19 cellular contexts compared by ENCODE assay signal in the genomic region with DNA sequence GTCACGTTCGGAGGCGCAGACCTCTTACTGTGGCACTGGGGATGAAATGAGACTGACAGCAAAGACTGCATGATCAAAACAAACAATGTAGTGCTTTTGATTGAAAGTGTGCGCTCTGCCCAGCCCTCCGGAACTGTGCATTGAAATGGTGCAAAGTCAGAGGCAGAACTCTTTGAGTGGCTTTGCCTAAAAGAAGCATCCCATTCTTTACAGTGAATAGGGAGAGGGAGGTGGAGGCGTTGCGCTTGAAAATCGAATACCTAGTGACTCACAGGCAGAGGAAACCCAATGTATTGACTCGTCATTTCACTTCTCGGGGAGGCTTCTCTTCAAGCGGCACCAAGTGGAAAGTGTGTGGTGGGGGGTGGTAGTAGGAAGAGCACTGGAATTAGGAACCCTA.
"Had no signal": no experiment of that assay in that cellular context is flagged by ENCODE, and none has a peak within 500 bp of the region (broad histone marks: within the 10 kb centered on the region; RNA-seq: fewer than 3 reads in every experiment).

No MANE protein-coding gene starts in this region.

- H3K36me3 ChIP-seq: colonic mucosa, prostate gland had no signal

- H3K27me3 ChIP-seq: colonic mucosa, esophagus squamous epithelium, sigmoid colon, stomach, thyroid gland had no signal

- DNase-seq: colonic mucosa; effector memory CD4-positive, alpha-beta T cell; erythroblast; esophagus squamous epithelium; foreskin melanocyte; glutamatergic neuron; mucosa of descending colon; naive B cell; right cardiac atrium; sigmoid colon; stimulated activated CD4-positive, alpha-beta T cell treated with anti-CD3 and anti-CD28 coated beads, Interleukin-2, amount 100 ng/mL, for 24 hours; stimulated activated CD4-positive, alpha-beta T cell treated with anti-CD3 and anti-CD28 coated beads, Interleukin-4, amount 100 ng/mL, for 24 hours; stimulated activated naive CD4-positive, alpha-beta T cell treated with Interleukin-2 at 50 U/mL for 16 hours; stomach; thyroid gland had no signal

- H3K4me1 ChIP-seq: colonic mucosa, esophagus squamous epithelium, prostate gland, sigmoid colon, thyroid gland had no signal

- H3K27ac ChIP-seq: colonic mucosa, prostate gland, sigmoid colon, stomach, thyroid gland had no signal

- ATAC-seq: mucosa of descending colon; natural killer cell treated with Interleukin-12 subunit alpha and Interleukin-12 subunit beta and Interleukin-15 and Interleukin-18, amount 100 ng/mL, for 72 hours; right cardiac atrium; stimulated activated effector memory CD8-positive, alpha-beta T cell treated with anti-CD3 and anti-CD28 coated beads, Interleukin-12 subunit alpha, Interleukin-12 subunit beta, amount 100 ng/mL, for 72 hours had no signal

- H3K9me3 ChIP-seq: colonic mucosa, esophagus squamous epithelium, mucosa of descending colon, prostate gland, sigmoid colon, stomach, thyroid gland had no signal

- H3K4me3 ChIP-seq: colonic mucosa, esophagus squamous epithelium, lung, mucosa of descending colon, prostate gland, sigmoid colon, stomach, thyroid gland had no signal
